ENCODE assay signal across 37 cellular contexts in the genomic region with DNA sequence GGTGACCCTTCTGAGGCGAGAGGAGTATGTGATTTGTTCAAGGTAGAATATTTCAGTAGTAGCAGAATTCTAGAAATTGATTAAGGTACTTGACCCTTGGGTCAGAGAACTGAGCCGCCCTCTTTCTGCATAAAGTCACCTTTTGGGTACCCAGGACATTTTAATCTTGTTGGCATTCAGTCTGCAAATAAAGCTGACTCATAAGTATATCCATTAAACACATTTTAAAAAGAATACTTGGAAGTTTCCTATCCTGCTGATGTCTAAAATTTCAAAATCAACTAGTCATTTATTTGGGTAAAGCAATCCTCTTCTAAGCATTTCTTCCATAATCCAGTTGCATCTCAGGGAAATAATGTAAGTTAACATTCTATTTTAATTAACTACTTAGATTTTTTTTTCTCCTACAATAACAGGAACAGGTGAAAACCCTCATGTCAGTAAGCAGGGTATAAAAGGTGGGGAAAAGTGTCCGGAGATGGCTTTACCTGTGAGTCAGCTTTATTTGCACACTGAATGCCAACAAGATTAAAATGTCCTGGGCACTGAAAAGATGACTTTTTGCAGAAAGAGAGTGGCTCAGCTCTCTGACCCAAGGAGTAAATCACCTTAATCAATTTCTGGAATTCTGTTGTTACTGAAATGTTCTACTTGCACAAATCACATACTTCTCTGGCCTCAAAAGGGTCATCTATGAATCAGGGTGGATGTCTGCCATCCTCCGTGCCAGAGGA.
"Had no signal": no experiment of that assay in that cellular context is flagged by ENCODE, and none has a peak within 500 bp of the region (broad histone marks: within the 10 kb centered on the region; RNA-seq: fewer than 3 reads in every experiment).

No MANE protein-coding gene starts in this region.

- FAIRE-seq: endometrium, endothelial cell of umbilical vein had no signal

- H3K4me1 ChIP-seq: adrenal gland, breast epithelium, colonic mucosa, gastroesophageal sphincter had no signal

- H3K36me3 ChIP-seq: adrenal gland, breast epithelium, cardiac muscle cell, colonic mucosa, esophagus squamous epithelium, gastroesophageal sphincter, heart right ventricle, WERI-Rb-1 had no signal

- H3K9me3 ChIP-seq: adrenal gland, colonic mucosa had no signal

- H3K27me3 Mint-ChIP-seq: activated naive CD4-positive, alpha-beta T cell treated with anti-CD3 and anti-CD28 coated beads, Interleukin-2, amount 50 U/mL, for 24 hours; activated naive CD8-positive, alpha-beta T cell treated with anti-CD3 and anti-CD28 coated beads for 36 hours; activated naive CD8-positive, alpha-beta T cell treated with anti-CD3 and anti-CD28 coated beads, Interleukin-2, amount 50 U/mL, for 24 hours had no signal

- H3K4me3 ChIP-seq: adrenal gland, breast epithelium, cardiac muscle cell, colonic mucosa, esophagus squamous epithelium, gastroesophageal sphincter, heart right ventricle had no signal

- DNase-seq: activated B cell treated with CpG ODN at 0.5 μM for 24 hours; activated CD4-positive, alpha-beta memory T cell treated with anti-CD3 and anti-CD28 coated beads for 36 hours; activated CD4-positive, alpha-beta T cell treated with anti-CD3 and anti-CD28 coated beads for 48 hours; activated CD8-positive, alpha-beta memory T cell treated with anti-CD3 and anti-CD28 coated beads, Interleukin-2, amount 10 ng/mL, durations not matched to agents 7 days and 5 days; activated CD8-positive, alpha-beta memory T cell treated with anti-CD3 and anti-CD28 coated beads, Interleukin-2, amount 50 U/mL, for 4 hours; activated CD8-positive, alpha-beta T cell treated with anti-CD3 and anti-CD28 coated beads, Interleukin-2, amount 10 ng/mL, durations not matched to agents 7 days and 5 days; activated effector memory CD4-positive, alpha-beta T cell treated with anti-CD3 and anti-CD28 coated beads, Interleukin-2, amount 50 U/mL, for 16 hours; activated naive CD4-positive, alpha-beta T cell treated with anti-CD3 and anti-CD28 coated beads for 36 hours; activated naive CD8-positive, alpha-beta T cell treated with anti-CD3 and anti-CD28 coated beads for 36 hours; activated naive CD8-positive, alpha-beta T cell treated with anti-CD3 and anti-CD28 coated beads, Interleukin-2, amount 50 U/mL, for 24 hours; activated T-cell treated with anti-CD3 and anti-CD28 coated beads, Interleukin-2, amount 50 U/mL, for 1 hour; activated T-cell treated with anti-CD3 and anti-CD28 coated beads, Interleukin-2, amount 50 U/mL, for 48 hours; adrenal gland; amygdala; aorta; central memory CD4-positive, alpha-beta T cell; cerebellar nuclear complex; colonic mucosa; effector CD8-positive, alpha-beta T cell; esophagus squamous epithelium; foreskin melanocyte; heart right ventricle; T-helper 17 cell; T1000; WERI-Rb-1 had no signal

- H3K4me3 Mint-ChIP-seq: activated B cell treated with CpG ODN at 0.5 μM for 24 hours; activated CD4-positive, alpha-beta memory T cell treated with anti-CD3 and anti-CD28 coated beads for 36 hours; activated CD8-positive, alpha-beta memory T cell treated with anti-CD3 and anti-CD28 coated beads, Interleukin-2, amount 10 ng/mL, durations not matched to agents 7 days and 5 days; activated CD8-positive, alpha-beta T cell treated with anti-CD3 and anti-CD28 coated beads, Interleukin-2, amount 10 ng/mL, durations not matched to agents 7 days and 5 days; activated naive CD4-positive, alpha-beta T cell treated with anti-CD3 and anti-CD28 coated beads for 36 hours; activated naive CD4-positive, alpha-beta T cell treated with anti-CD3 and anti-CD28 coated beads, Interleukin-2, amount 50 U/mL, for 24 hours; activated naive CD8-positive, alpha-beta T cell treated with anti-CD3 and anti-CD28 coated beads for 36 hours; activated naive CD8-positive, alpha-beta T cell treated with anti-CD3 and anti-CD28 coated beads, Interleukin-2, amount 50 U/mL, for 24 hours; activated T-helper 1 cell treated with anti-CD3 and anti-CD28 coated beads, Interleukin-12 subunit alpha, Interleukin-12 subunit beta, Interleukin-2, Interleukin-4 antibody, amounts not matched to agents 30 ng/mL and 10 ng/mL and 1 ng/mL, durations not matched to agents 14 hours and 24 hours and 36 hours; brain; T-helper 17 cell; T-helper 2 cell treated with Interferon-gamma antibody and Interleukin-4, amounts not matched to agents 5 μg/mL and 100 μg/mL, for 36 hours had no signal

- H3K27ac Mint-ChIP-seq: activated B cell treated with CpG ODN at 0.5 μM for 24 hours; activated CD4-positive, alpha-beta memory T cell treated with anti-CD3 and anti-CD28 coated beads for 36 hours; activated CD8-positive, alpha-beta memory T cell treated with anti-CD3 and anti-CD28 coated beads, Interleukin-2, amount 10 ng/mL, durations not matched to agents 7 days and 5 days; activated CD8-positive, alpha-beta T cell treated with anti-CD3 and anti-CD28 coated beads, Interleukin-2, amount 10 ng/mL, durations not matched to agents 7 days and 5 days; activated naive CD4-positive, alpha-beta T cell treated with anti-CD3 and anti-CD28 coated beads for 36 hours; activated naive CD4-positive, alpha-beta T cell treated with anti-CD3 and anti-CD28 coated beads, Interleukin-2, amount 50 U/mL, for 24 hours; activated naive CD8-positive, alpha-beta T cell treated with anti-CD3 and anti-CD28 coated beads for 36 hours; activated naive CD8-positive, alpha-beta T cell treated with anti-CD3 and anti-CD28 coated beads, Interleukin-2, amount 50 U/mL, for 24 hours; activated T-helper 1 cell treated with anti-CD3 and anti-CD28 coated beads, Interleukin-12 subunit alpha, Interleukin-12 subunit beta, Interleukin-2, Interleukin-4 antibody, amounts not matched to agents 30 ng/mL and 10 ng/mL and 1 ng/mL, durations not matched to agents 14 hours and 24 hours and 36 hours; activated T-helper 2 cell treated with anti-CD3 and anti-CD28 coated beads, Interferon-gamma antibody, Interleukin-2, Interleukin-4, amounts not matched to agents 10 μg/mL and 5 μg/mL and 100 μg/mL, durations not matched to agents 14 hours and 24 hours and 36 hours; brain; T-helper 17 cell; T-helper 2 cell treated with Interferon-gamma antibody and Interleukin-4, amounts not matched to agents 5 μg/mL and 100 μg/mL, for 36 hours had no signal

- ATAC-seq: activated CD4-positive, CD25-positive, alpha-beta regulatory T cell treated with anti-CD3 and anti-CD28 coated beads, Interleukin-2, amount 50 U/mL, for 24 hours; activated CD8-positive, alpha-beta memory T cell treated with anti-CD3 and anti-CD28 coated beads, Interleukin-2, amount 10 ng/mL, durations not matched to agents 7 days and 5 days; activated CD8-positive, alpha-beta T cell treated with anti-CD3 and anti-CD28 coated beads, Interleukin-2, amount 10 ng/mL, durations not matched to agents 7 days and 5 days; activated naive CD8-positive, alpha-beta T cell treated with anti-CD3 and anti-CD28 coated beads, Interleukin-2, amount 50 U/mL, for 24 hours; gastroesophageal sphincter; heart right ventricle; T-helper 17 cell had no signal

- H3K27me3 ChIP-seq: breast epithelium, cardiac muscle cell, colonic mucosa, esophagus squamous epithelium, gastroesophageal sphincter, heart right ventricle had no signal

- H3K27ac ChIP-seq: adrenal gland, breast epithelium, cardiac muscle cell, colonic mucosa, epithelial cell of prostate, esophagus squamous epithelium, gastroesophageal sphincter, heart right ventricle, WERI-Rb-1 had no signal

- H3K4me1 Mint-ChIP-seq: activated B cell treated with CpG ODN at 0.5 μM for 24 hours; activated CD8-positive, alpha-beta memory T cell treated with anti-CD3 and anti-CD28 coated beads, Interleukin-2, amount 10 ng/mL, durations not matched to agents 7 days and 5 days; activated naive CD8-positive, alpha-beta T cell treated with anti-CD3 and anti-CD28 coated beads for 36 hours; activated naive CD8-positive, alpha-beta T cell treated with anti-CD3 and anti-CD28 coated beads, Interleukin-2, amount 50 U/mL, for 24 hours had no signal
